In the genomic region with DNA sequence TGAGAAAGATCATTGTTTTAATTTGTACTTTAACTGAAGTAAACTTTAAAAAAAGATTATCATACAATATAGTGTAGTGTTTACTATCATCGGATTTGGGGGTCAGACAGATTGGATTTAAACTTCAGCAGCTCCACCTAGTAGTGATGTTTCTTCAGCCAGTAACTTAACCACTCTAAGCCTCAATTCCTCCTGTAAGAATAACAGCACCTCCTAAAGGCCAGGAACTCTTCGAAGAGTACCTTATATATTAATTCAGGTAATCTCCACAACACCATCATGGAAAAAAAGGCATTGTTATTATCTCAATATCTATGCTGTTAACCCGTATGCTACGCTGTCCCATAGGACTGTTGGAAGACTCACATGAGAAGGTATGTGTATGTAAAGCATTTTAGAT, we compare ENCODE assay signal across 20 cellular contexts.
"Had no signal": no experiment of that assay in that cellular context is flagged by ENCODE, and none has a peak within 500 bp of the region (broad histone marks: within the 10 kb centered on the region; RNA-seq: fewer than 3 reads in every experiment).

No MANE protein-coding gene starts in this region.

- H3K36me3 ChIP-seq: esophagus muscularis mucosa, gastrocnemius medialis, heart right ventricle, neutrophil, spleen, tibial artery, upper lobe of left lung, uterus had no signal

- H3K4me3 ChIP-seq: dorsolateral prefrontal cortex, esophagus muscularis mucosa, gastrocnemius medialis, heart right ventricle, spleen, tibial artery, upper lobe of left lung, uterus had no signal

- ATAC-seq: gastrocnemius medialis; heart right ventricle; naive thymus-derived CD4-positive, alpha-beta T cell; sciatic nerve; stimulated activated memory B cell treated with anti-CD40 and anti-IgM and Interleukin-4, amounts not matched to agents 10 μg/mL and 1 μg/mL and 100 μg/mL, for 72 hours had no signal

- H3K4me1 ChIP-seq: esophagus muscularis mucosa, gastrocnemius medialis, heart right ventricle, spleen, tibial artery, upper lobe of left lung, uterus had no signal

- DNase-seq: cortex of kidney; dorsolateral prefrontal cortex; effector CD8-positive, alpha-beta T cell; gastrocnemius medialis; heart right ventricle; hypothalamus; naive thymus-derived CD4-positive, alpha-beta T cell; nephron progenitor cell; spleen; stimulated activated CD4-positive, alpha-beta T cell treated with anti-CD3 and anti-CD28 coated beads, Interleukin-15, amount 100 ng/mL, for 24 hours; stimulated activated CD4-positive, alpha-beta T cell treated with anti-CD3 and anti-CD28 coated beads, Interleukin-1b, Interleukin-23, amount 100 ng/mL, for 48 hours; stimulated activated CD4-positive, alpha-beta T cell treated with anti-CD3 and anti-CD28 coated beads, Interleukin-4, amount 100 ng/mL, for 24 hours; tibial artery; upper lobe of left lung; uterus had no signal

- H3K27me3 ChIP-seq: dorsolateral prefrontal cortex, esophagus muscularis mucosa, gastrocnemius medialis, heart right ventricle, neutrophil, spleen, tibial artery, upper lobe of left lung, uterus had no signal

- H3K27ac ChIP-seq: dorsolateral prefrontal cortex, epithelial cell of prostate, esophagus muscularis mucosa, gastrocnemius medialis, heart right ventricle, neutrophil, spleen, tibial artery, upper lobe of left lung, uterus had no signal

- H3K9me3 ChIP-seq: gastrocnemius medialis, neutrophil, tibial artery, upper lobe of left lung, uterus had no signal
